In the genomic region with DNA sequence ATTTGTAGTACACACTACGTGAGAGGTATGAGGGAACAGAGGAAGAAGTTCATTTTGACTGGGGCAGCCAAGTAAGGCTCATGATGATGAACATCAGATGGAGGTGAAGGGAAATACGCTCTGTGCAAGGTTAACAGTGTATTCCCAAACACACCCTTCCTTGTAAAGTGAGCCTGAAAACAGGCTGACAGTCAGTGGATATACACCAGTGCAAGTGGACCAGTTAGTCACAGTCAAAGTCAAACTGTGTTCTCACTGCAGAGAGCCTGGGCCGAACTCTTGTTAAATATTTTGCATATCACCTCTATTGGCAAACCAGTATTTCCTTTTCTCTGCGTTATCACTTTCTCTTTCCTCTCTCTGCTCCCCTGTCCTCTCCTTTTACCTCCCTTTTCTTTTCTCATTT, we compare ENCODE assay signal across 12 cellular contexts. TPM values are rescaled to one million over a fixed set of nuclear protein-coding genes. Genes with fewer than 3 reads are reported as not detected.
DNase-seq lines count a peak whose midpoint lies in the region; ATAC-seq and TF ChIP-seq lines count a peak whose summit lies in the region.
"Had no signal": no experiment of that assay in that cellular context is flagged by ENCODE, and none has a peak within 500 bp of the region (broad histone marks: within the 10 kb centered on the region; RNA-seq: fewer than 3 reads in every experiment).

No MANE protein-coding gene starts in this region.

- intact Hi-C loops in activated T-helper 1 cell treated with anti-CD3 and anti-CD28 coated beads, Interleukin-12 subunit alpha, Interleukin-12 subunit beta, Interleukin-2, Interleukin-4 antibody, amounts not matched to agents 30 ng/mL and 10 ng/mL and 1 ng/mL, durations not matched to agents 14 hours and 24 hours and 36 hours (cut with micrococcal nuclease) = loop anchor here (2.0 kb wide), 1 partner anchor 13 kb away; no protein-coding TSS in a partner anchor
- intact Hi-C loops in body of pancreas (cut with DNase I) = no loop called here

- ATAC-seq in GM19395 (IDR thresholded peaks at IDR 0.05; ENCODE audit: unreplicated experiment) (peak; percentile 80), HG03103 (IDR thresholded peaks at IDR 0.05; ENCODE audit: low read depth, unreplicated experiment) (peak; percentile 75), body of pancreas (no peak)

- peak; percentile 58 for DNase-seq in GM10248 (ENCODE audit: extremely low spot score)
- DNase-seq in activated T-helper 1 cell treated with anti-CD3 and anti-CD28 coated beads, Interleukin-12 subunit alpha, Interleukin-12 subunit beta, Interleukin-2, Interleukin-4 antibody, amounts not matched to agents 30 ng/mL and 10 ng/mL and 1 ng/mL, durations not matched to agents 14 hours and 24 hours and 36 hours (ENCODE audit: low spot score) = no peak
- no peak for DNase-seq in body of pancreas
- DNase-seq in cerebellar cortex (ENCODE audit: low spot score) = no peak
- no peak for DNase-seq in activated CD4-positive, CD25-positive, alpha-beta regulatory T cell treated with anti-CD3 and anti-CD28 coated beads, Interleukin-2, amount 50 U/mL, for 72 hours
- no peak for DNase-seq in NCI-H2081 (lab: John Stamatoyannopoulos, UW)
- DNase-seq: DMS153; mesenchymal stem cell; stimulated activated CD4-positive, alpha-beta T cell treated with anti-CD3 and anti-CD28 coated beads, Interleukin-1b, Interleukin-23, amount 100 ng/mL, for 48 hours had no signal

- H3K36me3 ChIP-seq in body of pancreas (replicated peaks in 1 of 2; ENCODE audit: insufficient read depth in 1 of 2, low read depth in 2 of 2) = no peaks in the 10 kb centered on the region

- peaks cover 5% of the 10 kb centered on the region for H3K36me3 Mint-ChIP-seq in activated T-helper 1 cell treated with anti-CD3 and anti-CD28 coated beads, Interleukin-12 subunit alpha, Interleukin-12 subunit beta, Interleukin-2, Interleukin-4 antibody, amounts not matched to agents 30 ng/mL and 10 ng/mL and 1 ng/mL, durations not matched to agents 14 hours and 24 hours and 36 hours (ENCODE audit: low read depth)

- CTCF ChIA-PET in GM10248 (lab: Yijun Ruan, JAX) = interaction anchor here (1.0 to 1.6 kb wide), 2 partner anchors 10 to 24 kb away, joined by 3 to 4 read pairs; no protein-coding TSS in a partner anchor

- no peaks in the 10 kb centered on the region for H3K9me3 Mint-ChIP-seq in activated T-helper 1 cell treated with anti-CD3 and anti-CD28 coated beads, Interleukin-12 subunit alpha, Interleukin-12 subunit beta, Interleukin-2, Interleukin-4 antibody, amounts not matched to agents 30 ng/mL and 10 ng/mL and 1 ng/mL, durations not matched to agents 14 hours and 24 hours and 36 hours

- peak overlapping the region; percentile 45 for H3K4me3 Mint-ChIP-seq in activated T-helper 1 cell treated with anti-CD3 and anti-CD28 coated beads, Interleukin-12 subunit alpha, Interleukin-12 subunit beta, Interleukin-2, Interleukin-4 antibody, amounts not matched to agents 30 ng/mL and 10 ng/mL and 1 ng/mL, durations not matched to agents 14 hours and 24 hours and 36 hours

- peak overlapping the region; percentile 37 for H3K27ac Mint-ChIP-seq in activated T-helper 1 cell treated with anti-CD3 and anti-CD28 coated beads, Interleukin-12 subunit alpha, Interleukin-12 subunit beta, Interleukin-2, Interleukin-4 antibody, amounts not matched to agents 30 ng/mL and 10 ng/mL and 1 ng/mL, durations not matched to agents 14 hours and 24 hours and 36 hours

- no peak for TF ChIP-seq POLR2A in body of pancreas (IDR thresholded peaks at IDR 0.05)

- peaks cover 8% of the 10 kb centered on the region for H3K27me3 Mint-ChIP-seq in activated T-helper 1 cell treated with anti-CD3 and anti-CD28 coated beads, Interleukin-12 subunit alpha, Interleukin-12 subunit beta, Interleukin-2, Interleukin-4 antibody, amounts not matched to agents 30 ng/mL and 10 ng/mL and 1 ng/mL, durations not matched to agents 14 hours and 24 hours and 36 hours (ENCODE audit: insufficient read depth)

- TF ChIP-seq CTCF in GM10248 (IDR thresholded peaks at IDR 0.05; ENCODE audit: control extremely low read depth, extremely low read depth, low read depth, missing control alignments) (no peak), body of pancreas (IDR thresholded peaks at IDR 0.05) (no peak)

- no peak overlapping the region for H3K27ac ChIP-seq in body of pancreas
- H3K27ac ChIP-seq: epithelial cell of prostate had no signal

- WGBS in body of pancreas, 2 donors = 37 to 46% methylated on average over 4 of the region's 4 CpGs

- no peak overlapping the region for H3K4me3 ChIP-seq in body of pancreas

- POLR2A ChIA-PET in GM10248 (lab: Yijun Ruan, JAX) = no interaction called here

- peaks cover 21% of the 10 kb centered on the region for H3K4me1 Mint-ChIP-seq in activated T-helper 1 cell treated with anti-CD3 and anti-CD28 coated beads, Interleukin-12 subunit alpha, Interleukin-12 subunit beta, Interleukin-2, Interleukin-4 antibody, amounts not matched to agents 30 ng/mL and 10 ng/mL and 1 ng/mL, durations not matched to agents 14 hours and 24 hours and 36 hours (ENCODE audit: low read depth)

- H3K9me3 ChIP-seq in body of pancreas = no peaks in the 10 kb centered on the region

- H3K4me1 ChIP-seq in body of pancreas = no peaks in the 10 kb centered on the region

- H3K27me3 ChIP-seq in body of pancreas = no peaks in the 10 kb centered on the region

RNA-seq across cellular contexts. Expression of a gene that starts 23.4 kb away (rescaled TPM):
- 105 and 111 TPM in 2 replicates for total RNA-seq in activated T-helper 1 cell treated with anti-CD3 and anti-CD28 coated beads, Interleukin-12 subunit alpha, Interleukin-12 subunit beta, Interleukin-2, Interleukin-4 antibody, amounts not matched to agents 30 ng/mL and 10 ng/mL and 1 ng/mL, durations not matched to agents 14 hours and 24 hours and 36 hours
- total RNA-seq in body of pancreas = 1 to 10 TPM; 2.9 to 7.9 TPM

Comparison
In these comparisons a context has a peak if more than half of its experiments do, and no peak if none do; other contexts are left out.
1. RNA of a gene that starts 23.4 kb away (total RNA-seq): 105 to 111 TPM in activated T-helper 1 cell treated with anti-CD3 and anti-CD28 coated beads, Interleukin-12 subunit alpha, Interleukin-12 subunit beta, Interleukin-2, Interleukin-4 antibody, amounts not matched to agents 30 ng/mL and 10 ng/mL and 1 ng/mL, durations not matched to agents 14 hours and 24 hours and 36 hours; 2.9 to 7.9 TPM in body of pancreas; every median in the first group is over 10 times any median in the second.